In genomic region chr10:33273295-33274002, GRCh38 we compare ENCODE assay signal across 8 cellular contexts.
DNase-seq lines count a peak whose midpoint lies in the region; ATAC-seq and TF ChIP-seq lines count a peak whose summit lies in the region.

No MANE protein-coding gene starts in this region.

- ATAC-seq in RWPE2 (ENCODE audit: low read depth) (peak; percentile 86), GM21723 (IDR thresholded peaks at IDR 0.05; ENCODE audit: unreplicated experiment) (no peak), HG03025 (IDR thresholded peaks at IDR 0.05; ENCODE audit: low FRiP score, unreplicated experiment) (no peak)
- ATAC-seq in stimulated activated naive B cell treated with anti-CD40 and anti-IgM and Interleukin-4, amounts not matched to agents 10 μg/mL and 1 μg/mL and 100 μg/mL, for 72 hours (replicated peaks): no peak

- H3K79me1 ChIP-seq in neuronal stem cell (ENCODE audit: low read depth, low read length): no peaks in the 10 kb centered on the region

- no peak overlapping the region for H2AFZ ChIP-seq in neuronal stem cell (ENCODE audit: low read length)

- no peak overlapping the region for H2BK12ac ChIP-seq in neuronal stem cell (ENCODE audit: low read length)

- no peak overlapping the region for H2BK15ac ChIP-seq in neuronal stem cell (ENCODE audit: low read length)

- no peak overlapping the region for H3K27ac Mint-ChIP-seq in stimulated activated naive B cell treated with anti-CD40 and anti-IgM and Interleukin-4, amounts not matched to agents 10 μg/mL and 1 μg/mL and 100 μg/mL, for 72 hours
- no peak overlapping the region for H3K27ac Mint-ChIP-seq in mesothelial cell of epicardium

- no peak overlapping the region for H2BK5ac ChIP-seq in neuronal stem cell (ENCODE audit: low read length)

- H3K4me1 Mint-ChIP-seq in stimulated activated naive B cell treated with anti-CD40 and anti-IgM and Interleukin-4, amounts not matched to agents 10 μg/mL and 1 μg/mL and 100 μg/mL, for 72 hours: no peaks in the 10 kb centered on the region
- peaks cover 61% of the 10 kb centered on the region for H3K4me1 Mint-ChIP-seq in mesothelial cell of epicardium

- H3K4ac ChIP-seq in neuronal stem cell (ENCODE audit: low read length): no peak overlapping the region

- H3K4me2 ChIP-seq in neuronal stem cell (ENCODE audit: insufficient read depth, low read length, poor library complexity, severe bottlenecking): no peak overlapping the region

- H3K27me3 ChIP-seq in RWPE2 (ENCODE audit: insufficient read depth, poor library complexity, severe bottlenecking) (no peaks in the 10 kb centered on the region), neuronal stem cell (ENCODE audit: control insufficient read depth in 3 of 3, insufficient read depth in 3 of 3, low read depth in 1 of 3, low read length in 3 of 3) (no peaks in the 10 kb centered on the region)

- DNase-seq in GM03348 (ENCODE audit: low spot score): peak; percentile 87
- peak; percentile 88 for DNase-seq in RWPE2 (ENCODE audit: low spot score)
- DNase-seq in fibroblast of gingiva (ENCODE audit: low read depth): peak; percentile 100
- peak; percentile 21 for DNase-seq in neuronal stem cell (ENCODE audit: low spot score)
- DNase-seq in stimulated activated naive B cell treated with anti-CD40 and anti-IgM and Interleukin-4, amounts not matched to agents 10 μg/mL and 1 μg/mL and 100 μg/mL, for 72 hours: no peak
- DNase-seq in mesothelial cell of epicardium (ENCODE audit: low spot score in 2 of 2, unreplicated experiment in 2 of 2): no peak

- H3K27ac ChIP-seq in RWPE2 (ENCODE audit: poor library complexity, severe bottlenecking) (peak overlapping the region; percentile 87), neuronal stem cell (replicated peaks; ENCODE audit: low read length) (peak overlapping the region; percentile 51)

- H4K91ac ChIP-seq in neuronal stem cell (ENCODE audit: low read depth, low read length, poor library complexity): no peak overlapping the region

- H3K4me3 ChIP-seq in RWPE2 (ENCODE audit: severe bottlenecking) (no peak overlapping the region), neuronal stem cell (ENCODE audit: low read length in 2 of 2) (no peak overlapping the region)

- no peak overlapping the region for H2AK5ac ChIP-seq in neuronal stem cell (ENCODE audit: low read depth, low read length)

- no peak overlapping the region for H4K8ac ChIP-seq in neuronal stem cell (ENCODE audit: low read depth, low read length)

- no peak overlapping the region for H3K4me3 Mint-ChIP-seq in stimulated activated naive B cell treated with anti-CD40 and anti-IgM and Interleukin-4, amounts not matched to agents 10 μg/mL and 1 μg/mL and 100 μg/mL, for 72 hours
- no peak overlapping the region for H3K4me3 Mint-ChIP-seq in mesothelial cell of epicardium

- no peak overlapping the region for H2BK120ac ChIP-seq in neuronal stem cell (ENCODE audit: low read depth, low read length)

- H3K9me3 ChIP-seq in RWPE2 (ENCODE audit: severe bottlenecking): no peaks in the 10 kb centered on the region
- no peaks in the 10 kb centered on the region for H3K9me3 ChIP-seq in neuronal stem cell (replicated peaks in 1 of 2; ENCODE audit: control insufficient read depth in 2 of 2, insufficient read depth in 1 of 2, low read depth in 1 of 2, low read length in 2 of 2)

- peak overlapping the region; percentile 42 for H3K18ac ChIP-seq in neuronal stem cell (ENCODE audit: low read length)

- no peak overlapping the region for H3K9ac ChIP-seq in neuronal stem cell (ENCODE audit: low read depth, low read length, poor library complexity)

- TF ChIP-seq CTCF in RWPE2 (IDR thresholded peaks at IDR 0.05; ENCODE audit: poor library complexity, severe bottlenecking) (peak; percentile 38), mesothelial cell of epicardium (IDR thresholded peaks at IDR 0.05; ENCODE audit: unreplicated experiment) (no peak)

- H3K23ac ChIP-seq in neuronal stem cell (ENCODE audit: low read depth, low read length, poor library complexity): no peak overlapping the region

- H3K36me3 ChIP-seq in RWPE2 (ENCODE audit: low read depth) (peaks cover 49% of the 10 kb centered on the region), neuronal stem cell (replicated peaks in 1 of 2; ENCODE audit: control insufficient read depth in 2 of 2, insufficient read depth in 2 of 2, low read length in 2 of 2) (peaks cover 2 to 59% of the 10 kb centered on the region in 2 donors)

- no peaks in the 10 kb centered on the region for H3K9me3 Mint-ChIP-seq in stimulated activated naive B cell treated with anti-CD40 and anti-IgM and Interleukin-4, amounts not matched to agents 10 μg/mL and 1 μg/mL and 100 μg/mL, for 72 hours
- no peaks in the 10 kb centered on the region for H3K9me3 Mint-ChIP-seq in mesothelial cell of epicardium

- H3K36me3 Mint-ChIP-seq in stimulated activated naive B cell treated with anti-CD40 and anti-IgM and Interleukin-4, amounts not matched to agents 10 μg/mL and 1 μg/mL and 100 μg/mL, for 72 hours: no peaks in the 10 kb centered on the region
- no peaks in the 10 kb centered on the region for H3K36me3 Mint-ChIP-seq in mesothelial cell of epicardium

- peaks cover 0 to 14% of the 10 kb centered on the region in 2 donors for H3K27me3 Mint-ChIP-seq in stimulated activated naive B cell treated with anti-CD40 and anti-IgM and Interleukin-4, amounts not matched to agents 10 μg/mL and 1 μg/mL and 100 μg/mL, for 72 hours
- no peaks in the 10 kb centered on the region for H3K27me3 Mint-ChIP-seq in mesothelial cell of epicardium (ENCODE audit: low read depth)

- H3K14ac ChIP-seq in neuronal stem cell (ENCODE audit: low read length): no peak overlapping the region

- H3K4me1 ChIP-seq in RWPE2 (ENCODE audit: insufficient read depth, poor library complexity, severe bottlenecking): peaks cover 52% of the 10 kb centered on the region
- H3K4me1 ChIP-seq in neuronal stem cell (ENCODE audit: control insufficient read depth in 2 of 2, insufficient read depth in 1 of 2, low read depth in 1 of 2, low read length in 2 of 2): peaks cover 18 to 43% of the 10 kb centered on the region in 2 donors

- no CpG with 5 or more reads among the region's 19 CpGs for WGBS in neuronal stem cell (ENCODE audit: extremely low coverage in 2 of 2, insufficient read length in 2 of 2, insufficient replicate concordance in 1 of 2), 2 donors

Comparison
In these comparisons a context has a peak if more than half of its experiments do, and no peak if none do; other contexts are left out.
1. DNase-seq: peak in GM03348 (single experiment), RWPE2 (single experiment), fibroblast of gingiva (single experiment) and neuronal stem cell (single experiment); none in stimulated activated naive B cell treated with anti-CD40 and anti-IgM and Interleukin-4, amounts not matched to agents 10 μg/mL and 1 μg/mL and 100 μg/mL, for 72 hours (single experiment) and mesothelial cell of epicardium (0 of 2).